Comparison of ENCODE assay signal across 31 cellular contexts in the genomic region with DNA sequence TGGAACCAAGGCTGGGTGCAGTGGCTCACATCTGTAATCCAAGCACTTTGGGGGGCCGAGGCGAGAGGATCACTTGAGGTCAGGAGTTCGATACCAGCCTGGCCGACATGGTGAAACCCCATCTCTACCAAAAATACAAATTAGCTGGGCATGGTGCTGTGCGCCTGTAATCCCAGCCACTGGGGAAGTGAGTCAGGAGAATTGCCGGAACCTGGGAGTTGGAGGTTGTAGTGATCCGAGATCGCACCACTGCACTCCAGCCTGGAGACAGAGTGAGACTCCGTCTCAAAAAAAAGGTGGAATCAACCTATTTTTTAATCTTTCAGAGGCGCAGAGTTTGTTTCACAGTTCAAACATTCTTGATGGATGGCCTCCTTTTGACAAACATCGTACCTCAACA. TPM values are rescaled to one million over a fixed set of nuclear protein-coding genes. Genes with fewer than 3 reads are reported as not detected.
"Had no signal": no experiment of that assay in that cellular context is flagged by ENCODE, and none has a peak within 500 bp of the region (broad histone marks: within the 10 kb centered on the region; RNA-seq: fewer than 3 reads in every experiment).

No MANE protein-coding gene starts in this region.

- H3K36me3 Mint-ChIP-seq: stimulated activated memory B cell treated with anti-CD40 and anti-IgM and Interleukin-4, amounts not matched to agents 10 μg/mL and 1 μg/mL and 100 μg/mL, for 72 hours; type B pancreatic cell had no signal

- H3K4me3 ChIP-seq: ovary, psoas muscle, right lobe of liver, sigmoid colon, suprapubic skin, testis, tibial artery, transverse colon, upper lobe of right lung, uterus had no signal

- H3K9ac ChIP-seq: parathyroid adenoma had no signal

- H3K27me3 Mint-ChIP-seq: progenitor cell of endocrine pancreas; stimulated activated memory B cell treated with anti-CD40 and anti-IgM and Interleukin-4, amounts not matched to agents 10 μg/mL and 1 μg/mL and 100 μg/mL, for 72 hours; type B pancreatic cell had no signal

- H3K4me1 Mint-ChIP-seq: nephron progenitor cell, neural crest cell had no signal

- H3K4me1 ChIP-seq: parathyroid adenoma, psoas muscle, right lobe of liver, suprapubic skin, testis, tibial artery, transverse colon, upper lobe of right lung, uterus had no signal

- DNase-seq: naive thymus-derived CD8-positive, alpha-beta T cell; nephron progenitor cell; nucleus accumbens; ovary; posterior cingulate gyrus; psoas muscle; right cardiac atrium; right lobe of liver; sigmoid colon; small intestine; stimulated activated CD4-positive, alpha-beta T cell treated with anti-CD3 and anti-CD28 coated beads, Interleukin-15, amount 100 ng/mL, for 24 hours; stimulated activated CD4-positive, alpha-beta T cell treated with anti-CD3 and anti-CD28 coated beads, Interleukin-2, amount 100 ng/mL, for 24 hours; stimulated activated CD4-positive, alpha-beta T cell treated with anti-CD3 and anti-CD28 coated beads, Interleukin-2, amount 100 ng/mL, for 48 hours; stimulated activated CD4-positive, alpha-beta T cell treated with anti-CD3 and anti-CD28 coated beads, Interleukin-4, amount 100 ng/mL, for 24 hours; stimulated activated naive CD4-positive, alpha-beta T cell; stimulated activated naive CD8-positive, alpha-beta T cell treated with anti-CD3 and anti-CD28 coated beads, Interleukin-15, amount 100 ng/mL, for 72 hours; stimulated activated naive CD8-positive, alpha-beta T cell treated with anti-CD3 and anti-CD28 coated beads, Interleukin-15, Interleukin-2, amounts not matched to agents 100 U/mL and 50 U/mL, for 24 hours; substantia nigra; testis; tibial artery; transverse colon; upper lobe of right lung; uterus had no signal

- H3K9me3 ChIP-seq: neutrophil, ovary, right lobe of liver, sigmoid colon, suprapubic skin, testis, tibial artery, transverse colon, upper lobe of right lung, uterus had no signal

- ATAC-seq: naive thymus-derived CD8-positive, alpha-beta T cell; natural killer cell treated with Interleukin-12 subunit alpha and Interleukin-12 subunit beta and Interleukin-15 and Interleukin-18, amount 100 ng/mL, for 72 hours; psoas muscle; right cardiac atrium; stimulated activated memory B cell treated with anti-CD40 and anti-IgM and Interleukin-4, amounts not matched to agents 10 μg/mL and 1 μg/mL and 100 μg/mL, for 72 hours; stimulated activated naive CD8-positive, alpha-beta T cell treated with anti-CD3 and anti-CD28 coated beads, Interleukin-15, amount 100 ng/mL, for 72 hours; stimulated activated naive CD8-positive, alpha-beta T cell treated with anti-CD3 and anti-CD28 coated beads, Interleukin-15, Interleukin-2, amounts not matched to agents 100 U/mL and 50 U/mL, for 24 hours; upper lobe of right lung had no signal

- H3K27me3 ChIP-seq: ovary, right lobe of liver, sigmoid colon, suprapubic skin, testis, tibial artery, transverse colon, upper lobe of right lung, uterus had no signal

- H3K27ac Mint-ChIP-seq: naive thymus-derived CD8-positive, alpha-beta T cell; natural killer cell treated with Interleukin-12 subunit alpha and Interleukin-12 subunit beta and Interleukin-15 and Interleukin-18, amount 100 ng/mL, for 72 hours; nephron progenitor cell; progenitor cell of endocrine pancreas; stimulated activated memory B cell treated with anti-CD40 and anti-IgM and Interleukin-4, amounts not matched to agents 10 μg/mL and 1 μg/mL and 100 μg/mL, for 72 hours; type B pancreatic cell had no signal

- H3K4me3 Mint-ChIP-seq: naive thymus-derived CD8-positive, alpha-beta T cell; natural killer cell treated with Interleukin-12 subunit alpha and Interleukin-12 subunit beta and Interleukin-15 and Interleukin-18, amount 100 ng/mL, for 72 hours; nephron progenitor cell; neural crest cell; stimulated activated memory B cell treated with anti-CD40 and anti-IgM and Interleukin-4, amounts not matched to agents 10 μg/mL and 1 μg/mL and 100 μg/mL, for 72 hours; stimulated activated naive CD8-positive, alpha-beta T cell treated with anti-CD3 and anti-CD28 coated beads, Interleukin-15, amount 100 ng/mL, for 72 hours; type B pancreatic cell had no signal

- H3K27ac ChIP-seq: neutrophil, ovary, parathyroid adenoma, psoas muscle, right lobe of liver, sigmoid colon, suprapubic skin, testis, tibial artery, transverse colon, upper lobe of right lung, uterus had no signal

- H3K36me3 ChIP-seq: neutrophil, ovary, right lobe of liver, sigmoid colon, suprapubic skin, tibial artery, transverse colon, upper lobe of right lung, uterus had no signal

RNA-seq across cellular contexts. Expression of a gene that starts 24.5 kb away (rescaled TPM):
- total RNA-seq: natural killer cell treated with Interleukin-12 subunit alpha and Interleukin-12 subunit beta and Interleukin-15 and Interleukin-18, amount 100 ng/mL, for 72 hours had no signal
- polyA plus RNA-seq: naive thymus-derived CD8-positive, alpha-beta T cell had no signal
